1 cellular context compared by ENCODE assay signal in genomic region chr15:31372635-31373091, GRCh38.
TF ChIP-seq lines count a peak whose summit lies in the region.

No MANE protein-coding gene starts in this region.

TF ChIP-seq in SK-N-SH, 30 proteins besides CTCF, POLR2A, EP300 and RAD21 (continued from another document):
- TF ChIP-seq, protein P1, sequence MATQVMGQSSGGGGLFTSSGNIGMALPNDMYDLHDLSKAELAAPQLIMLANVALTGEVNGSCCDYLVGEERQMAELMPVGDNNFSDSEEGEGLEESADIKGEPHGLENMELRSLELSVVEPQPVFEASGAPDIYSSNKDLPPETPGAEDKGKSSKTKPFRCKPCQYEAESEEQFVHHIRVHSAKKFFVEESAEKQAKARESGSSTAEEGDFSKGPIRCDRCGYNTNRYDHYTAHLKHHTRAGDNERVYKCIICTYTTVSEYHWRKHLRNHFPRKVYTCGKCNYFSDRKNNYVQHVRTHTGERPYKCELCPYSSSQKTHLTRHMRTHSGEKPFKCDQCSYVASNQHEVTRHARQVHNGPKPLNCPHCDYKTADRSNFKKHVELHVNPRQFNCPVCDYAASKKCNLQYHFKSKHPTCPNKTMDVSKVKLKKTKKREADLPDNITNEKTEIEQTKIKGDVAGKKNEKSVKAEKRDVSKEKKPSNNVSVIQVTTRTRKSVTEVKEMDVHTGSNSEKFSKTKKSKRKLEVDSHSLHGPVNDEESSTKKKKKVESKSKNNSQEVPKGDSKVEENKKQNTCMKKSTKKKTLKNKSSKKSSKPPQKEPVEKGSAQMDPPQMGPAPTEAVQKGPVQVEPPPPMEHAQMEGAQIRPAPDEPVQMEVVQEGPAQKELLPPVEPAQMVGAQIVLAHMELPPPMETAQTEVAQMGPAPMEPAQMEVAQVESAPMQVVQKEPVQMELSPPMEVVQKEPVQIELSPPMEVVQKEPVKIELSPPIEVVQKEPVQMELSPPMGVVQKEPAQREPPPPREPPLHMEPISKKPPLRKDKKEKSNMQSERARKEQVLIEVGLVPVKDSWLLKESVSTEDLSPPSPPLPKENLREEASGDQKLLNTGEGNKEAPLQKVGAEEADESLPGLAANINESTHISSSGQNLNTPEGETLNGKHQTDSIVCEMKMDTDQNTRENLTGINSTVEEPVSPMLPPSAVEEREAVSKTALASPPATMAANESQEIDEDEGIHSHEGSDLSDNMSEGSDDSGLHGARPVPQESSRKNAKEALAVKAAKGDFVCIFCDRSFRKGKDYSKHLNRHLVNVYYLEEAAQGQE (IDR thresholded peaks at IDR 0.05; ENCODE audit: low read depth, low read length): no peak
- TF ChIP-seq NRF1 (IDR thresholded peaks at IDR 0.05; ENCODE audit: low read depth, low read length): no peak
- TF ChIP-seq CHD2 (IDR thresholded peaks at IDR 0.05; ENCODE audit: low read length, partially characterized antibody): peak; percentile 96
- TF ChIP-seq, protein P2, sequence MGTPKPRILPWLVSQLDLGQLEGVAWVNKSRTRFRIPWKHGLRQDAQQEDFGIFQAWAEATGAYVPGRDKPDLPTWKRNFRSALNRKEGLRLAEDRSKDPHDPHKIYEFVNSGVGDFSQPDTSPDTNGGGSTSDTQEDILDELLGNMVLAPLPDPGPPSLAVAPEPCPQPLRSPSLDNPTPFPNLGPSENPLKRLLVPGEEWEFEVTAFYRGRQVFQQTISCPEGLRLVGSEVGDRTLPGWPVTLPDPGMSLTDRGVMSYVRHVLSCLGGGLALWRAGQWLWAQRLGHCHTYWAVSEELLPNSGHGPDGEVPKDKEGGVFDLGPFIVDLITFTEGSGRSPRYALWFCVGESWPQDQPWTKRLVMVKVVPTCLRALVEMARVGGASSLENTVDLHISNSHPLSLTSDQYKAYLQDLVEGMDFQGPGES (IDR thresholded peaks at IDR 0.05; ENCODE audit: low read depth, low read length): no peak
- peak; percentile 43 for TF ChIP-seq GATA2 (CRISPR knock-in tag; IDR thresholded peaks at IDR 0.05)
- no peak for TF ChIP-seq JUND (IDR thresholded peaks at IDR 0.05)
- TF ChIP-seq YY1 (IDR thresholded peaks at IDR 0.05; ENCODE audit: low read depth): no peak
- TF ChIP-seq TEAD4 (IDR thresholded peaks at IDR 0.05; ENCODE audit: borderline replicate concordance, insufficient read depth): no peak
- TF ChIP-seq MAX (IDR thresholded peaks at IDR 0.05; ENCODE audit: low read depth): no peak
- no peak for TF ChIP-seq SIN3A (IDR thresholded peaks at IDR 0.05; ENCODE audit: borderline replicate concordance, low read depth, low read length)
- peak; percentile 46; the same call in 1 of the 2 replicates for TF ChIP-seq MXI1 (IDR thresholded peaks at IDR 0.05; ENCODE audit: low read depth, low read length)
- no peak for TF ChIP-seq MEF2A (IDR thresholded peaks at IDR 0.05; ENCODE audit: borderline replicate concordance, low read depth)
- TF ChIP-seq FOSL2 (IDR thresholded peaks at IDR 0.05; ENCODE audit: borderline replicate concordance, low read depth): no peak
TF ChIP-seq in SK-N-SH: peak in this region for 8.
